In the genomic region with DNA sequence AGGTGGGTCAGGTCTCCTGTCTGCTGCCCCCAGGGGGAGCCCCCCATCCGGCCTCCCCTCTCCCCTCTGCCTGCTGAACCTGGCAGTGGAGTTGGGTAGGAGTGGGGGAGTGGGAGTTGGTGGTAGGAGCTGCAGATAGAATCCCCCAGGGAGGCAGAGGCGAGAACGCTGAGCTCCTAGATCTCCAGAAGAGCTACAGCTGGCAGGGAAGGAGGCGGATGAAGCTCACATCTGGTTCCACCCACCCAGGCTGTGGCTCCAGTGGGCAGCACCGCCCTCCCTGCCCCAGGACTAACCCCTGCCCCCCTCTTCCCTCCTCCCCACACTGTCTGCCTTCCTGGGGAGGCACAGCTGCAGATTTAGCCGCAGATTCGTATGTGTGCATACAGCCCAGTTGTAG, we compare ENCODE assay signal across 18 cellular contexts. TPM values are rescaled to one million over a fixed set of nuclear protein-coding genes. Genes with fewer than 3 reads are reported as not detected.
DNase-seq lines count a peak whose midpoint lies in the region; ATAC-seq and TF ChIP-seq lines count a peak whose summit lies in the region.
"Had no signal": no experiment of that assay in that cellular context is flagged by ENCODE, and none has a peak within 500 bp of the region (broad histone marks: within the 10 kb centered on the region; RNA-seq: fewer than 3 reads in every experiment).

No MANE protein-coding gene starts in this region.

- TF ChIP-seq CTCF in HEK293 (tag by site-specific recombination; IDR thresholded peaks at IDR 0.05): no peak
- no peak for TF ChIP-seq CTCF in choroid plexus epithelial cell (conservative IDR thresholded peaks at IDR 0.05; ENCODE audit: low read depth, low read length)
- TF ChIP-seq CTCF in osteoblast (IDR thresholded peaks at IDR 0.05; ENCODE audit: extremely low read depth, low read depth, low read length): no peak
- TF ChIP-seq CTCF in lower lobe of right lung (IDR thresholded peaks at IDR 0.05): no peak

- H3K9me3 ChIP-seq in HEK293 (ENCODE audit: control insufficient read depth, insufficient read depth, low read depth, low read length) (no peaks in the 10 kb centered on the region), osteoblast (ENCODE audit: low read depth, low read length) (no peaks in the 10 kb centered on the region), lower lobe of right lung (no peaks in the 10 kb centered on the region)
- H3K9me3 ChIP-seq: upper lobe of left lung had no signal

- H3K36me3 Mint-ChIP-seq in activated CD4-positive, alpha-beta T cell treated with anti-CD3 and anti-CD28 coated beads, Interleukin-2, amount 10 ng/mL, durations not matched to agents 24 days and 14 days (ENCODE audit: low read depth): peaks cover 6% of the 10 kb centered on the region
- H3K36me3 Mint-ChIP-seq: activated naive CD4-positive, alpha-beta T cell treated with anti-CD3 and anti-CD28 coated beads, Interleukin-2, amount 50 U/mL, for 24 hours had no signal

- ATAC-seq in lower lobe of right lung (no peak), GM18498 (IDR thresholded peaks at IDR 0.05; ENCODE audit: unreplicated experiment) (no peak)

- H3K4me3 ChIP-seq in HEK293 (ENCODE audit: low read depth, low read length) (no peak overlapping the region), choroid plexus epithelial cell (ENCODE audit: low read depth, low read length) (no peak overlapping the region), osteoblast (ENCODE audit: insufficient read depth, low read length) (no peak overlapping the region), lower lobe of right lung (no peak overlapping the region)
- H3K4me3 ChIP-seq: upper lobe of left lung had no signal

- H3K4me1 ChIP-seq in HEK293 (ENCODE audit: control insufficient read depth, insufficient read depth, low read length): no peaks in the 10 kb centered on the region
- no peaks in the 10 kb centered on the region for H3K4me1 ChIP-seq in osteoblast (ENCODE audit: insufficient read depth, low read length)
- peaks cover 9% of the 10 kb centered on the region for H3K4me1 ChIP-seq in lower lobe of right lung
- H3K4me1 ChIP-seq: parathyroid adenoma had no signal

- peaks cover 55% of the 10 kb centered on the region for H3K4me1 Mint-ChIP-seq in activated CD4-positive, alpha-beta T cell treated with anti-CD3 and anti-CD28 coated beads, Interleukin-2, amount 10 ng/mL, durations not matched to agents 24 days and 14 days

- CTCF ChIA-PET in HEK293 (lab: Yijun Ruan, JAX): interaction anchor here (0.7 to 1.4 kb wide), 5 partner anchors 9 to 447 kb away, joined by 3 to 7 read pairs (median 3); no protein-coding TSS in a partner anchor

- H3K36me3 ChIP-seq in HEK293 (ENCODE audit: control insufficient read depth in 2 of 2, insufficient read depth in 1 of 2, low read length in 2 of 2) (no peaks in the 10 kb centered on the region), osteoblast (ENCODE audit: insufficient read depth, low read length) (no peaks in the 10 kb centered on the region), lower lobe of right lung (no peaks in the 10 kb centered on the region)
- H3K36me3 ChIP-seq: upper lobe of left lung had no signal

- H4K20me1 ChIP-seq in osteoblast (ENCODE audit: insufficient read depth, low read length): no peaks in the 10 kb centered on the region

- intact Hi-C loops in activated CD4-positive, alpha-beta T cell treated with anti-CD3 and anti-CD28 coated beads, Interleukin-2, amount 10 ng/mL, durations not matched to agents 24 days and 14 days (cut with micrococcal nuclease): loop anchor here (1.0 kb wide), 1 partner anchor 10 kb away; no protein-coding TSS in a partner anchor
- intact Hi-C loops in lower lobe of right lung (cut with DNase I): no loop called here

- H3K9me3 Mint-ChIP-seq in activated CD4-positive, alpha-beta T cell treated with anti-CD3 and anti-CD28 coated beads, Interleukin-2, amount 10 ng/mL, durations not matched to agents 24 days and 14 days: no peaks in the 10 kb centered on the region
- H3K9me3 Mint-ChIP-seq: activated naive CD4-positive, alpha-beta T cell treated with anti-CD3 and anti-CD28 coated beads, Interleukin-2, amount 50 U/mL, for 24 hours had no signal

- peak overlapping the region; percentile 83 for H3K27ac Mint-ChIP-seq in activated CD4-positive, alpha-beta T cell treated with anti-CD3 and anti-CD28 coated beads, Interleukin-2, amount 10 ng/mL, durations not matched to agents 24 days and 14 days

- H3K27ac ChIP-seq in HEK293 (ENCODE audit: extremely low read depth, low read depth, low read length) (no peak overlapping the region), osteoblast (ENCODE audit: low read depth, low read length) (no peak overlapping the region), lower lobe of right lung (no peak overlapping the region)
- H3K27ac ChIP-seq: parathyroid adenoma, upper lobe of left lung had no signal

- peaks cover 5% of the 10 kb centered on the region for H3K27me3 Mint-ChIP-seq in activated CD4-positive, alpha-beta T cell treated with anti-CD3 and anti-CD28 coated beads, Interleukin-2, amount 10 ng/mL, durations not matched to agents 24 days and 14 days
- H3K27me3 Mint-ChIP-seq: activated naive CD4-positive, alpha-beta T cell treated with anti-CD3 and anti-CD28 coated beads, Interleukin-2, amount 50 U/mL, for 24 hours had no signal

- H3K27me3 ChIP-seq in osteoblast (ENCODE audit: insufficient read depth, low read length) (no peaks in the 10 kb centered on the region), lower lobe of right lung (ENCODE audit: low read depth) (no peaks in the 10 kb centered on the region)
- H3K27me3 ChIP-seq: upper lobe of left lung had no signal

- no peak overlapping the region for H3K4me2 ChIP-seq in osteoblast (ENCODE audit: insufficient read depth, low read length)

- POLR2A ChIA-PET in HEK293 (lab: Yijun Ruan, JAX): no interaction called here

- peak; percentile 74 for DNase-seq in activated CD4-positive, alpha-beta T cell treated with anti-CD3 and anti-CD28 coated beads, Interleukin-2, amount 10 ng/mL, durations not matched to agents 24 days and 14 days
- no peak for DNase-seq in activated CD4-positive, alpha-beta T cell treated with anti-CD3 and anti-CD28 coated beads for 1 hour
- DNase-seq in choroid plexus epithelial cell (ENCODE audit: low read depth) (peak; percentile 40), osteoblast (ENCODE audit: insufficient read length, low spot score, missing footprints) (peak; percentile 74), lower lobe of right lung (no peak), MV-4-11 (lab: John Stamatoyannopoulos, UW) (no peak)
- DNase-seq: ACHN; activated CD4-positive, alpha-beta T cell treated with anti-CD3 and anti-CD28 coated beads, Interleukin-2, amount 50 U/mL, for 4 hours; cerebellar nuclear complex; DMS53; mammary epithelial cell; stimulated activated CD8-positive, alpha-beta memory T cell treated with anti-CD3 and anti-CD28 coated beads, Interleukin-4, amount 100 ng/mL, for 48 hours; upper lobe of left lung had no signal

- peak overlapping the region; percentile 11 for H3K4me3 Mint-ChIP-seq in activated CD4-positive, alpha-beta T cell treated with anti-CD3 and anti-CD28 coated beads, Interleukin-2, amount 10 ng/mL, durations not matched to agents 24 days and 14 days
- H3K4me3 Mint-ChIP-seq: activated naive CD4-positive, alpha-beta T cell treated with anti-CD3 and anti-CD28 coated beads, Interleukin-2, amount 50 U/mL, for 24 hours had no signal

- H3K79me2 ChIP-seq in osteoblast (ENCODE audit: insufficient read depth, low read length): no peaks in the 10 kb centered on the region
- H3K79me2 ChIP-seq: parathyroid adenoma had no signal

- H2AFZ ChIP-seq in osteoblast (ENCODE audit: low read length): no peak overlapping the region

TF ChIP-seq in HEK293, 187 proteins besides CTCF, POLR2A, EP300 and RAD21:
- TF ChIP-seq EGR2 (tag by site-specific recombination; IDR thresholded peaks at IDR 0.05; ENCODE audit: low read depth) (peak; percentile 92), ZFHX2 (tag by site-specific recombination; conservative IDR thresholded peaks at IDR 0.05) (peak; percentile 92)
- TF ChIP-seq, protein P1, sequence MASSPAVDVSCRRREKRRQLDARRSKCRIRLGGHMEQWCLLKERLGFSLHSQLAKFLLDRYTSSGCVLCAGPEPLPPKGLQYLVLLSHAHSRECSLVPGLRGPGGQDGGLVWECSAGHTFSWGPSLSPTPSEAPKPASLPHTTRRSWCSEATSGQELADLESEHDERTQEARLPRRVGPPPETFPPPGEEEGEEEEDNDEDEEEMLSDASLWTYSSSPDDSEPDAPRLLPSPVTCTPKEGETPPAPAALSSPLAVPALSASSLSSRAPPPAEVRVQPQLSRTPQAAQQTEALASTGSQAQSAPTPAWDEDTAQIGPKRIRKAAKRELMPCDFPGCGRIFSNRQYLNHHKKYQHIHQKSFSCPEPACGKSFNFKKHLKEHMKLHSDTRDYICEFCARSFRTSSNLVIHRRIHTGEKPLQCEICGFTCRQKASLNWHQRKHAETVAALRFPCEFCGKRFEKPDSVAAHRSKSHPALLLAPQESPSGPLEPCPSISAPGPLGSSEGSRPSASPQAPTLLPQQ (tag by site-specific recombination; IDR thresholded peaks at IDR 0.05): no peak

RNA-seq across cellular contexts. Expression of a gene that starts 34.3 kb away (rescaled TPM):
- total RNA-seq in activated CD4-positive, alpha-beta T cell treated with anti-CD3 and anti-CD28 coated beads, Interleukin-2, amount 10 ng/mL, durations not matched to agents 24 days and 14 days: not detected in 2 replicates
- total RNA-seq in osteoblast (under 0.01 and 0.36 TPM in 2 replicates), lower lobe of right lung (not detected)
- total RNA-seq: mammary epithelial cell, MCF 10A, upper lobe of left lung had no signal

RNA-seq across cellular contexts. Expression of a gene that starts 39.3 kb away (rescaled TPM):
- total RNA-seq in activated CD4-positive, alpha-beta T cell treated with anti-CD3 and anti-CD28 coated beads, Interleukin-2, amount 10 ng/mL, durations not matched to agents 24 days and 14 days: 72.0 and 72.4 TPM in 2 replicates
- total RNA-seq in osteoblast: 26.4 and 28.6 TPM in 2 replicates
- 25.1 TPM for total RNA-seq in lower lobe of right lung

RNA-seq across cellular contexts. Expression of a gene that starts 55.3 kb away (rescaled TPM):
- total RNA-seq in activated CD4-positive, alpha-beta T cell treated with anti-CD3 and anti-CD28 coated beads, Interleukin-2, amount 10 ng/mL, durations not matched to agents 24 days and 14 days: 21.9 and 22.7 TPM in 2 replicates
- total RNA-seq in osteoblast (21.0 and 23.9 TPM in 2 replicates), lower lobe of right lung (14.6 TPM)

Comparison
In these comparisons a context has a peak if more than half of its experiments do, and no peak if none do; other contexts are left out.
1. DNase-seq: peak in activated CD4-positive, alpha-beta T cell treated with anti-CD3 and anti-CD28 coated beads, Interleukin-2, amount 10 ng/mL, durations not matched to agents 24 days and 14 days (single experiment), choroid plexus epithelial cell (single experiment) and osteoblast (single experiment); none in activated CD4-positive, alpha-beta T cell treated with anti-CD3 and anti-CD28 coated beads for 1 hour (single experiment), lower lobe of right lung (single experiment) and MV-4-11 (single experiment).